1 cellular context compared by ENCODE assay signal in the genomic region with DNA sequence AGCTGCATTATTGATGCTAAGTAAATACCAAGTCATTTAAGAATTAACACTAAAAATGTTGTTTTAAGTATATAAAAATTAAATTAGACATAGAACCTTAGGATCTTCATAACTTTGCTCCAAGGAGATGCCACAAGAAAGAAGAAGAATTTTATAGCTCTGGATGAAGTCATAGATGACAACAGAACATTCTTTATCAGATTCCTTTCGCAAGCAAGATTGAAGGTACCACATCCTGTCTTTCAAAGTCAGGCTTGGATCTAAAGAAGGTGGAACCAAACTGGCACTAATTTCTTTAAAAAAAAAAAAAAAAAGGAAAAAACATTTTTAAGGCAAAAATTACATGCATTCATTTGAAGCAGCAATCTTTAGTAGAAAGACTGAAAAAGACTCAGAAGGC.
TF ChIP-seq lines count a peak whose summit lies in the region.

No MANE protein-coding gene starts in this region.

TF ChIP-seq in endothelial cell of umbilical vein, 7 proteins besides CTCF, POLR2A, EP300 and RAD21:
- TF ChIP-seq FOS (IDR thresholded peaks at IDR 0.05; ENCODE audit: borderline replicate concordance, insufficient read depth, low read length) (no peak), MYC (IDR thresholded peaks at IDR 0.05; ENCODE audit: low read depth, low read length) (no peak), GATA2 (IDR thresholded peaks at IDR 0.05; ENCODE audit: insufficient read depth, insufficient read length, low read depth, low read length) (no peak), EZH2 (IDR thresholded peaks at IDR 0.05; ENCODE audit: borderline replicate concordance, low read depth, low read length, severe bottlenecking) (no peak), JUN (IDR thresholded peaks at IDR 0.05; ENCODE audit: borderline replicate concordance, insufficient read depth, insufficient read length, low read depth) (no peak)
- TF ChIP-seq, protein P1, sequence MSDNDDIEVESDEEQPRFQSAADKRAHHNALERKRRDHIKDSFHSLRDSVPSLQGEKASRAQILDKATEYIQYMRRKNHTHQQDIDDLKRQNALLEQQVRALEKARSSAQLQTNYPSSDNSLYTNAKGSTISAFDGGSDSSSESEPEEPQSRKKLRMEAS (IDR thresholded peaks at IDR 0.05; ENCODE audit: insufficient read depth, insufficient read length): no peak
